Comparison of ENCODE assay signal across 11 cellular contexts in genomic region chr10:77907900-77908717, GRCh38. TPM values are rescaled to one million over a fixed set of nuclear protein-coding genes. Genes with fewer than 3 reads are reported as not detected.
DNase-seq lines count a peak whose midpoint lies in the region; ATAC-seq and TF ChIP-seq lines count a peak whose summit lies in the region.
"Had no signal": no experiment of that assay in that cellular context is flagged by ENCODE, and none has a peak within 500 bp of the region (broad histone marks: within the 10 kb centered on the region; RNA-seq: fewer than 3 reads in every experiment).

No MANE protein-coding gene starts in this region.

- ATAC-seq in RWPE2 (ENCODE audit: low read depth) (peak; percentile 54), foreskin keratinocyte (peak; percentile 35)
- ATAC-seq in stimulated activated naive CD8-positive, alpha-beta T cell treated with anti-CD3 and anti-CD28 coated beads, Interleukin-15, amount 100 ng/mL, for 72 hours = no peak
- no peak for ATAC-seq in natural killer cell treated with Interleukin-12 subunit alpha and Interleukin-12 subunit beta and Interleukin-15 and Interleukin-18, amount 100 ng/mL, for 72 hours

- no peak overlapping the region for H3K4me3 Mint-ChIP-seq in stimulated activated naive CD8-positive, alpha-beta T cell treated with anti-CD3 and anti-CD28 coated beads, Interleukin-15, amount 100 ng/mL, for 72 hours
- H3K4me3 Mint-ChIP-seq in natural killer cell treated with Interleukin-12 subunit alpha and Interleukin-12 subunit beta and Interleukin-15 and Interleukin-18, amount 100 ng/mL, for 72 hours = no peak overlapping the region

- no peaks in the 10 kb centered on the region for H3K9me3 ChIP-seq in RWPE2 (ENCODE audit: severe bottlenecking)
- H3K9me3 ChIP-seq: right atrium auricular region had no signal

- peaks cover 6% of the 10 kb centered on the region; the same call in 1 of the 2 replicates for H3K36me3 ChIP-seq in RWPE2 (ENCODE audit: low read depth)
- H3K36me3 ChIP-seq: right atrium auricular region had no signal

- TF ChIP-seq CTCF in 22Rv1 (IDR thresholded peaks at IDR 0.05) (peak; percentile 39), GM12874 (IDR thresholded peaks at IDR 0.05; ENCODE audit: insufficient read depth, low read depth, low read length) (peak; percentile 34; the same call in 1 of the 2 replicates), RWPE2 (IDR thresholded peaks at IDR 0.05; ENCODE audit: poor library complexity, severe bottlenecking) (peak; percentile 44), foreskin keratinocyte (conservative IDR thresholded peaks at IDR 0.05) (peak; percentile 64)

- no peaks in the 10 kb centered on the region for H3K9me3 Mint-ChIP-seq in stimulated activated naive CD8-positive, alpha-beta T cell treated with anti-CD3 and anti-CD28 coated beads, Interleukin-15, amount 100 ng/mL, for 72 hours
- no peaks in the 10 kb centered on the region for H3K9me3 Mint-ChIP-seq in natural killer cell treated with Interleukin-12 subunit alpha and Interleukin-12 subunit beta and Interleukin-15 and Interleukin-18, amount 100 ng/mL, for 72 hours

- no peak overlapping the region for H3K4me3 ChIP-seq in RWPE2 (ENCODE audit: severe bottlenecking)
- H3K4me3 ChIP-seq: right atrium auricular region had no signal

- H3K36me3 Mint-ChIP-seq in natural killer cell treated with Interleukin-12 subunit alpha and Interleukin-12 subunit beta and Interleukin-15 and Interleukin-18, amount 100 ng/mL, for 72 hours = no peaks in the 10 kb centered on the region

- H3K27ac Mint-ChIP-seq in stimulated activated naive CD8-positive, alpha-beta T cell treated with anti-CD3 and anti-CD28 coated beads, Interleukin-15, amount 100 ng/mL, for 72 hours = no peak overlapping the region
- no peak overlapping the region for H3K27ac Mint-ChIP-seq in natural killer cell treated with Interleukin-12 subunit alpha and Interleukin-12 subunit beta and Interleukin-15 and Interleukin-18, amount 100 ng/mL, for 72 hours

- H3K27ac ChIP-seq in 22Rv1 (no peak overlapping the region), RWPE2 (ENCODE audit: poor library complexity, severe bottlenecking) (peak overlapping the region; percentile 48), foreskin keratinocyte (no peak overlapping the region)
- H3K27ac ChIP-seq: right atrium auricular region had no signal

- H3K27me3 Mint-ChIP-seq in stimulated activated naive CD8-positive, alpha-beta T cell treated with anti-CD3 and anti-CD28 coated beads, Interleukin-15, amount 100 ng/mL, for 72 hours = peaks cover 31% of the 10 kb centered on the region
- no peaks in the 10 kb centered on the region for H3K27me3 Mint-ChIP-seq in natural killer cell treated with Interleukin-12 subunit alpha and Interleukin-12 subunit beta and Interleukin-15 and Interleukin-18, amount 100 ng/mL, for 72 hours

- H3K4me1 ChIP-seq in RWPE2 (ENCODE audit: insufficient read depth, poor library complexity, severe bottlenecking) (peaks cover 23% of the 10 kb centered on the region), foreskin keratinocyte (peaks cover 13% of the 10 kb centered on the region)

- no peaks in the 10 kb centered on the region for H3K27me3 ChIP-seq in RWPE2 (ENCODE audit: insufficient read depth, poor library complexity, severe bottlenecking)
- H3K27me3 ChIP-seq in foreskin keratinocyte = no peaks in the 10 kb centered on the region
- H3K27me3 ChIP-seq: right atrium auricular region had no signal

- no peak for DNase-seq in RWPE2 (ENCODE audit: low spot score)
- DNase-seq in foreskin keratinocyte = no peak
- no peak for DNase-seq in stimulated activated naive CD8-positive, alpha-beta T cell treated with anti-CD3 and anti-CD28 coated beads, Interleukin-15, amount 100 ng/mL, for 72 hours
- no peak for DNase-seq in H4 (ENCODE audit: low spot score)
- DNase-seq in mesenteric fat pad (ENCODE audit: low spot score) = no peak
- no peak for DNase-seq in natural killer cell treated with Interleukin-12 subunit alpha and Interleukin-12 subunit beta and Interleukin-15 and Interleukin-18, amount 100 ng/mL, for 72 hours (ENCODE audit: low spot score)
- DNase-seq: activated gamma-delta T cell treated with Interleukin-2 at 50 U/mL for 16 hours, islet precursor cell had no signal

- H3K4me1 Mint-ChIP-seq in stimulated activated naive CD8-positive, alpha-beta T cell treated with anti-CD3 and anti-CD28 coated beads, Interleukin-15, amount 100 ng/mL, for 72 hours = no peaks in the 10 kb centered on the region
- H3K4me1 Mint-ChIP-seq in natural killer cell treated with Interleukin-12 subunit alpha and Interleukin-12 subunit beta and Interleukin-15 and Interleukin-18, amount 100 ng/mL, for 72 hours (ENCODE audit: low read depth in 2 of 2) = peaks cover 35% of the 10 kb centered on the region in 2 donors

RNA-seq across cellular contexts. Expression of gene DLG5, which starts 18.4 kb away (rescaled TPM):
- 66.7 and 74.8 TPM in 2 replicates for total RNA-seq in foreskin keratinocyte
- 25.1 and 29.0 TPM in 2 replicates for polyA plus RNA-seq in foreskin keratinocyte
- 14.0 and 16.8 TPM in 2 replicates for total RNA-seq in H4 (2014; rRNA removed; shearing (Covaris generic))
- 30.6 TPM for total RNA-seq in mesenteric fat pad
- 10 to 100 TPM in 1 of 2 donors, 1 to 10 TPM in 1; 8.5 to 12.3 TPM for total RNA-seq in natural killer cell treated with Interleukin-12 subunit alpha and Interleukin-12 subunit beta and Interleukin-15 and Interleukin-18, amount 100 ng/mL, for 72 hours

Comparison
In these comparisons a context has a peak if more than half of its experiments do, and no peak if none do; other contexts are left out.
1. ATAC-seq: peak in RWPE2 (single experiment) and foreskin keratinocyte (single experiment); none in stimulated activated naive CD8-positive, alpha-beta T cell treated with anti-CD3 and anti-CD28 coated beads, Interleukin-15, amount 100 ng/mL, for 72 hours (single experiment) and natural killer cell treated with Interleukin-12 subunit alpha and Interleukin-12 subunit beta and Interleukin-15 and Interleukin-18, amount 100 ng/mL, for 72 hours (0 of 2).
2. Peak in every context shown above with its lines, with median percentiles within 50 percentile points of each other: CTCF ChIP-seq.